Comparison of ENCODE assay signal across 1 cellular context in genomic region chr9:78294290-78295176, GRCh38.
TF ChIP-seq lines count a peak whose summit lies in the region.

No MANE protein-coding gene starts in this region.

TF ChIP-seq in HepG2, 621 proteins besides CTCF, POLR2A, EP300 and RAD21 (continued from another document and continues in another):
- TF ChIP-seq ZBTB49 (CRISPR knock-in tag; IDR thresholded peaks at IDR 0.05; ENCODE audit: borderline replicate concordance) (no peak), ZNF670 (CRISPR knock-in tag; IDR thresholded peaks at IDR 0.05; ENCODE audit: borderline replicate concordance) (no peak), ZNF850 (CRISPR knock-in tag; conservative IDR thresholded peaks at IDR 0.05) (no peak), ZSCAN9 (CRISPR knock-in tag; IDR thresholded peaks at IDR 0.05; ENCODE audit: borderline replicate concordance) (no peak), SSRP1 (CRISPR knock-in tag; IDR thresholded peaks at IDR 0.05) (no peak), ZNF879 (CRISPR knock-in tag; IDR thresholded peaks at IDR 0.05) (no peak), ZNF605 (CRISPR knock-in tag; IDR thresholded peaks at IDR 0.05) (0 out of 2 replicates have a peak, but pooled peaks have one; percentile 28), SNAPC5 (CRISPR knock-in tag; IDR thresholded peaks at IDR 0.05; ENCODE audit: borderline replicate concordance) (no peak), ZNF883 (CRISPR knock-in tag; IDR thresholded peaks at IDR 0.05; ENCODE audit: not compliant biosample characterization) (no peak), ZNF768 (CRISPR knock-in tag; IDR thresholded peaks at IDR 0.05) (no peak), GABPB1 (CRISPR knock-in tag; IDR thresholded peaks at IDR 0.05) (peak; percentile 23; the same call in 1 of the 2 replicates), ZBTB42 (CRISPR knock-in tag; IDR thresholded peaks at IDR 0.05) (no peak), THAP11 (CRISPR knock-in tag; IDR thresholded peaks at IDR 0.05) (no peak), HOMEZ (CRISPR knock-in tag; IDR thresholded peaks at IDR 0.05; ENCODE audit: low read depth) (no peak), GABPA (IDR thresholded peaks at IDR 0.05; ENCODE audit: low read depth, low read length) (no peak), GABPA (CRISPR knock-in tag; IDR thresholded peaks at IDR 0.05; ENCODE audit: low read depth) (no peak), ZNF362 (CRISPR knock-in tag; IDR thresholded peaks at IDR 0.05; ENCODE audit: borderline replicate concordance) (no peak), ZNF441 (CRISPR knock-in tag; IDR thresholded peaks at IDR 0.05; ENCODE audit: borderline replicate concordance) (no peak), PAF1 (CRISPR knock-in tag; IDR thresholded peaks at IDR 0.05) (no peak), DMAP1 (CRISPR knock-in tag; IDR thresholded peaks at IDR 0.05) (no peak), MED8 (CRISPR knock-in tag; IDR thresholded peaks at IDR 0.05; ENCODE audit: insufficient replicate concordance) (no peak), RFXAP (CRISPR knock-in tag; IDR thresholded peaks at IDR 0.05; ENCODE audit: borderline replicate concordance) (no peak), MTA3 (CRISPR knock-in tag; IDR thresholded peaks at IDR 0.05) (no peak), ZNF484 (CRISPR knock-in tag; IDR thresholded peaks at IDR 0.05; ENCODE audit: borderline replicate concordance, low read depth) (no peak), SP2 (CRISPR knock-in tag; IDR thresholded peaks at IDR 0.05) (no peak), THAP9 (CRISPR knock-in tag; IDR thresholded peaks at IDR 0.05; ENCODE audit: borderline replicate concordance) (no peak), TRAFD1 (CRISPR knock-in tag; IDR thresholded peaks at IDR 0.05; ENCODE audit: borderline replicate concordance) (no peak), HINFP (CRISPR knock-in tag; IDR thresholded peaks at IDR 0.05; ENCODE audit: low read depth) (no peak), TAF1 (CRISPR knock-in tag; IDR thresholded peaks at IDR 0.05) (peak; percentile 28; the same call in 1 of the 2 replicates), MAX (IDR thresholded peaks at IDR 0.05) (peak; percentile 34; the same call in 1 of the 2 replicates), ARID4A (CRISPR knock-in tag; IDR thresholded peaks at IDR 0.05; ENCODE audit: borderline replicate concordance) (no peak), CEBPB (IDR thresholded peaks at IDR 0.05; ENCODE audit: borderline replicate concordance, low read depth, low read length) (no peak), CCAR2 (optimal IDR thresholded peaks at IDR 0.05; ENCODE audit: low read depth, low read length) (no peak), ZNF501 (CRISPR knock-in tag; IDR thresholded peaks at IDR 0.05) (0 out of 2 replicates have a peak, but pooled peaks have one; percentile 24), NFE2 (CRISPR knock-in tag; IDR thresholded peaks at IDR 0.05) (no peak), SNAPC4 (CRISPR knock-in tag; IDR thresholded peaks at IDR 0.05) (no peak), HNRNPL (IDR thresholded peaks at IDR 0.05; ENCODE audit: low read depth, low read length) (no peak), TEF (CRISPR knock-in tag; IDR thresholded peaks at IDR 0.05) (no peak), ZNF335 (CRISPR knock-in tag; IDR thresholded peaks at IDR 0.05) (no peak)
